In genomic region chr12:76789335-76790050, GRCh38 we compare ENCODE assay signal across 1 cellular context.
TF ChIP-seq lines count a peak whose summit lies in the region.

No MANE protein-coding gene starts in this region.

TF ChIP-seq in IMR-90, 13 proteins besides CTCF, POLR2A, EP300 and RAD21:
- no peak for TF ChIP-seq CHD1 (IDR thresholded peaks at IDR 0.05; ENCODE audit: low read depth, low read length)
- TF ChIP-seq MAFK (IDR thresholded peaks at IDR 0.05; ENCODE audit: low read depth, low read length) = peak; percentile 83
